ENCODE assay signal across 31 cellular contexts in the genomic region with DNA sequence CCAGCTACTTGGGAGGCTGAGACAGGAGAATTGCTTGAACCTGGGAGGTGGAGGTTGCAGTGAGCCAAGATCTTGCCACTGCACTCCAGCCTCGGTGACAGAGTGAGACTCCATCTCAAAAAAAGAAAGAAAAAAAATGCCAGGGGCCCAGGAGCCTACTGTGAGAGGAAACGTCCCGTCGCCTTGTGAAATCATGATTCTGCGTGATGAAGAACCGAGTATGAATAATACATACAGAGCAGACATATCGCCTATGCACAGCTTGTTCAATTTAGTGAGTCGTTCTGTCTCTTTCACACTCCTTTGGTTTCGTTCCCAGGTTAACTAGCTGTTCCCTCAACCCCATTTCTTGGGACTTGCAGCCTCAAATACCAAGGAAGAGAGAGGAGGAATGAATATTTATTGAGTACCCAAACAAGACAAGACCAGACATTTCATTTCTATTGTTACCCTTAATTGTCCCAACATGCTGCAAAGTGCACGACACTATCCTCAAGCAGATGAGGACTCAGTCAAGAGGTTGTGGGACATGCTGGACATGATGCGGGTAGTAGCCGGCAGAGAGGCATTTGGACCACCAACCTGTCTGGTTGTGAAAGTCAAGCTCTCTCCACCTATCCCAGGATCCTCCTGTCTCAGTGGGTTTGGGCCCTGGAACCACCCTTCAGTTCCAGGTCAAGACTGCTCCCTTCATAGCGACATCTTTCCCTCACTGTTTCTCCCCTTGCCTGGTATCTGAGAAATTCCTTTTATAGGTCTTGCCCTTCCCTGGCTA. TPM values are rescaled to one million over a fixed set of nuclear protein-coding genes. Genes with fewer than 3 reads are reported as not detected.
DNase-seq lines count a peak whose midpoint lies in the region; ATAC-seq, FAIRE-seq and TF ChIP-seq lines count a peak whose summit lies in the region.
"Had no signal": no experiment of that assay in that cellular context is flagged by ENCODE, and none has a peak within 500 bp of the region (broad histone marks: within the 10 kb centered on the region; RNA-seq: fewer than 3 reads in every experiment).

No MANE protein-coding gene starts in this region.

- no peaks in the 10 kb centered on the region for H3K27me3 Mint-ChIP-seq in activated CD4-positive, alpha-beta T cell treated with anti-CD3 and anti-CD28 coated beads, Interleukin-2, amount 10 ng/mL, durations not matched to agents 24 days and 14 days
- no peaks in the 10 kb centered on the region for H3K27me3 Mint-ChIP-seq in activated naive CD8-positive, alpha-beta T cell
- H3K27me3 Mint-ChIP-seq in activated naive CD8-positive, alpha-beta T cell treated with anti-CD3 and anti-CD28 coated beads for 36 hours, result no peaks in the 10 kb centered on the region

- H3K27ac Mint-ChIP-seq in activated CD4-positive, alpha-beta T cell treated with anti-CD3 and anti-CD28 coated beads, Interleukin-2, amount 10 ng/mL, durations not matched to agents 24 days and 14 days, result peak overlapping the region; percentile 34
- peak overlapping the region; percentile 80 for H3K27ac Mint-ChIP-seq in activated naive CD8-positive, alpha-beta T cell
- no peak overlapping the region for H3K27ac Mint-ChIP-seq in activated naive CD8-positive, alpha-beta T cell treated with anti-CD3 and anti-CD28 coated beads for 36 hours
- H3K27ac Mint-ChIP-seq: GM23338; HFFc6; natural killer cell; T-helper 2 cell treated with Interferon-gamma antibody and Interleukin-4, amounts not matched to agents 5 μg/mL and 100 μg/mL, for 36 hours had no signal

- no peaks in the 10 kb centered on the region for H3K9me3 ChIP-seq in kidney (ENCODE audit: control insufficient read depth in 1 of 2, low read length in 2 of 2)
- H3K9me3 ChIP-seq: gastrocnemius medialis, prostate gland, right lobe of liver, transverse colon had no signal

- no peak for TF ChIP-seq CTCF in kidney (IDR thresholded peaks at IDR 0.05; ENCODE audit: borderline replicate concordance, extremely low read depth, insufficient read depth)

- no peak for FAIRE-seq in kidney (lab: Jason Lieb, UNC)
- FAIRE-seq: D721Med, endothelial cell of umbilical vein had no signal

- H3K27ac ChIP-seq in kidney (ENCODE audit: low read depth in 2 of 2, low read length in 2 of 2), result no peak overlapping the region
- H3K27ac ChIP-seq: gastrocnemius medialis, prostate gland, right lobe of liver, transverse colon had no signal

- peaks cover 42% of the 10 kb centered on the region for H3K4me1 Mint-ChIP-seq in activated CD4-positive, alpha-beta T cell treated with anti-CD3 and anti-CD28 coated beads, Interleukin-2, amount 10 ng/mL, durations not matched to agents 24 days and 14 days
- H3K4me1 Mint-ChIP-seq in activated naive CD8-positive, alpha-beta T cell (ENCODE audit: low read depth), result peaks cover 61% of the 10 kb centered on the region
- H3K4me1 Mint-ChIP-seq in activated naive CD8-positive, alpha-beta T cell treated with anti-CD3 and anti-CD28 coated beads for 36 hours, result peaks cover 74% of the 10 kb centered on the region

- H3K9ac ChIP-seq in kidney (ENCODE audit: low read length in 2 of 2), result no peak overlapping the region

- DNase-seq in activated CD4-positive, alpha-beta T cell treated with anti-CD3 and anti-CD28 coated beads, Interleukin-2, amount 10 ng/mL, durations not matched to agents 24 days and 14 days, result no peak
- no peak for DNase-seq in activated CD4-positive, alpha-beta T cell treated with anti-CD3 and anti-CD28 coated beads, Interleukin-2, amount 50 U/mL, for 1 hour
- no peak for DNase-seq in activated naive CD8-positive, alpha-beta T cell treated with anti-CD3 and anti-CD28 coated beads for 36 hours
- DNase-seq in kidney (peak; percentile 2), activated gamma-delta T cell treated with Interleukin-2 at 50 U/mL for 16 hours (no peak), SW480 (ENCODE audit: low spot score) (no peak)
- DNase-seq: activated CD4-positive, alpha-beta T cell treated with anti-CD3 and anti-CD28 coated beads for 4 hours; activated naive CD4-positive, alpha-beta T cell; DND-41; gastrocnemius medialis; HFFc6; IMR-90; kidney glomerular epithelial cell; midbrain; natural killer cell; NCI-H146; NCI-H345; occipital lobe; SHP77 treated with DMSO at 0.1 percent for 48 hours; stimulated activated CD4-positive, alpha-beta T cell treated with anti-CD3 and anti-CD28 coated beads, Interleukin-12 subunit alpha, Interleukin-12 subunit beta, amount 100 ng/mL, for 4 hours; stimulated activated CD4-positive, alpha-beta T cell treated with anti-CD3 and anti-CD28 coated beads, Interleukin-2, amount 100 ng/mL, for 48 hours; transverse colon had no signal

- ATAC-seq in HG02763 (IDR thresholded peaks at IDR 0.05; ENCODE audit: unreplicated experiment), result no peak
- ATAC-seq: gastrocnemius medialis, GM23338, natural killer cell, right lobe of liver had no signal

- no peak overlapping the region for H3K4me3 Mint-ChIP-seq in activated CD4-positive, alpha-beta T cell treated with anti-CD3 and anti-CD28 coated beads, Interleukin-2, amount 10 ng/mL, durations not matched to agents 24 days and 14 days
- H3K4me3 Mint-ChIP-seq in activated naive CD8-positive, alpha-beta T cell, result peak overlapping the region; percentile 28
- H3K4me3 Mint-ChIP-seq in activated naive CD8-positive, alpha-beta T cell treated with anti-CD3 and anti-CD28 coated beads for 36 hours, result no peak overlapping the region
- H3K4me3 Mint-ChIP-seq: GM23338; HFFc6; natural killer cell; T-helper 2 cell treated with Interferon-gamma antibody and Interleukin-4, amounts not matched to agents 5 μg/mL and 100 μg/mL, for 36 hours had no signal

- H3K4me3 ChIP-seq in kidney (ENCODE audit: low read length in 2 of 2), result no peak overlapping the region
- H3K4me3 ChIP-seq: gastrocnemius medialis, GM23338, prostate gland, right lobe of liver, transverse colon had no signal

- H3K4me1 ChIP-seq in kidney (ENCODE audit: control insufficient read depth in 1 of 2, insufficient read depth in 1 of 2, low read depth in 1 of 2, low read length in 2 of 2), result peaks cover 0 to 1% of the 10 kb centered on the region in 2 donors
- H3K4me1 ChIP-seq: prostate gland, right lobe of liver had no signal

- intact Hi-C loops in activated CD4-positive, alpha-beta T cell treated with anti-CD3 and anti-CD28 coated beads, Interleukin-2, amount 10 ng/mL, durations not matched to agents 24 days and 14 days (cut with micrococcal nuclease), result no loop called here
- intact Hi-C loops in kidney (cut with DNase I), result no loop called here

- no peaks in the 10 kb centered on the region for H3K9me3 Mint-ChIP-seq in activated CD4-positive, alpha-beta T cell treated with anti-CD3 and anti-CD28 coated beads, Interleukin-2, amount 10 ng/mL, durations not matched to agents 24 days and 14 days
- no peaks in the 10 kb centered on the region for H3K9me3 Mint-ChIP-seq in activated naive CD8-positive, alpha-beta T cell (ENCODE audit: low read depth)
- H3K9me3 Mint-ChIP-seq in activated naive CD8-positive, alpha-beta T cell treated with anti-CD3 and anti-CD28 coated beads for 36 hours, result peaks cover 4% of the 10 kb centered on the region
- H3K9me3 Mint-ChIP-seq: GM23338; HFFc6; natural killer cell; T-helper 2 cell treated with Interferon-gamma antibody and Interleukin-4, amounts not matched to agents 5 μg/mL and 100 μg/mL, for 36 hours had no signal

- no peaks in the 10 kb centered on the region for H3K36me3 Mint-ChIP-seq in activated CD4-positive, alpha-beta T cell treated with anti-CD3 and anti-CD28 coated beads, Interleukin-2, amount 10 ng/mL, durations not matched to agents 24 days and 14 days (ENCODE audit: low read depth)
- H3K36me3 Mint-ChIP-seq in activated naive CD8-positive, alpha-beta T cell, result no peaks in the 10 kb centered on the region
- H3K36me3 Mint-ChIP-seq in activated naive CD8-positive, alpha-beta T cell treated with anti-CD3 and anti-CD28 coated beads for 36 hours, result peaks cover 7% of the 10 kb centered on the region
- H3K36me3 Mint-ChIP-seq: natural killer cell had no signal

- H3K36me3 ChIP-seq in kidney (ENCODE audit: control insufficient read depth in 1 of 2, insufficient read depth in 2 of 2, low read length in 2 of 2), result no peaks in the 10 kb centered on the region
- H3K36me3 ChIP-seq: gastrocnemius medialis, prostate gland, right lobe of liver, transverse colon had no signal

RNA-seq across cellular contexts. Expression of gene CD27, which starts 8.6 kb away (rescaled TPM):
- 74.0 and 77.7 TPM in 2 replicates for total RNA-seq in activated CD4-positive, alpha-beta T cell treated with anti-CD3 and anti-CD28 coated beads, Interleukin-2, amount 10 ng/mL, durations not matched to agents 24 days and 14 days
- 100 to 1,000 TPM; 175 to 181 TPM for total RNA-seq in activated naive CD8-positive, alpha-beta T cell treated with anti-CD3 and anti-CD28 coated beads for 36 hours
- 6.6 TPM for total RNA-seq in kidney
- not detected for polyA plus RNA-seq in kidney (ENCODE audit: insufficient read depth, low read depth, low replicate concordance)
- total RNA-seq: A172, endothelial cell of umbilical vein, GM23338, IMR-90 had no signal
- polyA plus RNA-seq: endothelial cell of umbilical vein had no signal

RNA-seq across cellular contexts. Expression of gene TAPBPL, which starts 15.7 kb away (rescaled TPM):
- 31.9 and 33.0 TPM in 2 replicates for total RNA-seq in activated CD4-positive, alpha-beta T cell treated with anti-CD3 and anti-CD28 coated beads, Interleukin-2, amount 10 ng/mL, durations not matched to agents 24 days and 14 days
- total RNA-seq in activated naive CD8-positive, alpha-beta T cell treated with anti-CD3 and anti-CD28 coated beads for 36 hours, result 10 to 100 TPM; 23.7 to 26.6 TPM
- 44.7 TPM for total RNA-seq in kidney
- polyA plus RNA-seq in kidney (ENCODE audit: insufficient read depth, low read depth, low replicate concordance), result 34.5 TPM

RNA-seq across cellular contexts. Expression of gene VAMP1, which starts 34.3 kb away (rescaled TPM):
- total RNA-seq in activated CD4-positive, alpha-beta T cell treated with anti-CD3 and anti-CD28 coated beads, Interleukin-2, amount 10 ng/mL, durations not matched to agents 24 days and 14 days, result 50.0 and 51.2 TPM in 2 replicates
- total RNA-seq in activated naive CD8-positive, alpha-beta T cell treated with anti-CD3 and anti-CD28 coated beads for 36 hours, result 10 to 100 TPM; 34.8 to 35.7 TPM
- 13.2 TPM for total RNA-seq in kidney
- 4.9 TPM for polyA plus RNA-seq in kidney (ENCODE audit: insufficient read depth, low read depth, low replicate concordance)

RNA-seq across cellular contexts. Expression of gene LTBR, which starts 52.2 kb away (rescaled TPM):
- 1.7 and 2.1 TPM in 2 replicates for total RNA-seq in activated CD4-positive, alpha-beta T cell treated with anti-CD3 and anti-CD28 coated beads, Interleukin-2, amount 10 ng/mL, durations not matched to agents 24 days and 14 days
- 1 to 10 TPM; 1.1 to 1.5 TPM for total RNA-seq in activated naive CD8-positive, alpha-beta T cell treated with anti-CD3 and anti-CD28 coated beads for 36 hours
- total RNA-seq in kidney, result 114 TPM
- polyA plus RNA-seq in kidney (ENCODE audit: insufficient read depth, low read depth, low replicate concordance), result 77.8 TPM
- total RNA-seq: A172 had no signal

RNA-seq across cellular contexts. Expression of gene MRPL51, which starts 56.9 kb away (rescaled TPM):
- 277 and 280 TPM in 2 replicates for total RNA-seq in activated CD4-positive, alpha-beta T cell treated with anti-CD3 and anti-CD28 coated beads, Interleukin-2, amount 10 ng/mL, durations not matched to agents 24 days and 14 days
- total RNA-seq in activated naive CD8-positive, alpha-beta T cell treated with anti-CD3 and anti-CD28 coated beads for 36 hours, result 100 to 1,000 TPM; 311 to 312 TPM
- 132 TPM for total RNA-seq in kidney
- 268 TPM for polyA plus RNA-seq in kidney (ENCODE audit: insufficient read depth, low read depth, low replicate concordance)
